9 cellular contexts compared by ENCODE assay signal in genomic region chr1:223189903-223190724, GRCh38. TPM values are rescaled to one million over a fixed set of nuclear protein-coding genes. Genes with fewer than 3 reads are reported as not detected.
A peak's percentile ranks its signal among the peaks of the same experiment; 100 is the strongest.
DNase-seq lines count a peak whose midpoint lies in the region; ATAC-seq and FAIRE-seq lines count a peak whose summit lies in the region.
"Had no signal": no experiment of that assay in that cellular context is flagged by ENCODE, and none has a peak within 500 bp of the region (broad histone marks: within the 10 kb centered on the region; RNA-seq: fewer than 3 reads in every experiment).

No MANE protein-coding gene starts in this region.

- H3K36me3 Mint-ChIP-seq in activated naive CD8-positive, alpha-beta T cell treated with anti-CD3 and anti-CD28 coated beads for 36 hours = peaks cover 7% of the 10 kb centered on the region
- H3K36me3 Mint-ChIP-seq: naive B cell had no signal

- ATAC-seq in GM21786 (IDR thresholded peaks at IDR 0.05; ENCODE audit: unreplicated experiment) = peak; percentile 60

- FAIRE-seq in RCC 7860 (lab: Jason Lieb, UNC) = peak; percentile 92

- peaks cover 41% of the 10 kb centered on the region for H3K4me1 Mint-ChIP-seq in activated naive CD8-positive, alpha-beta T cell treated with anti-CD3 and anti-CD28 coated beads for 36 hours
- H3K4me1 Mint-ChIP-seq: naive B cell had no signal

- peaks cover 9% of the 10 kb centered on the region for H3K27me3 Mint-ChIP-seq in activated naive CD8-positive, alpha-beta T cell treated with anti-CD3 and anti-CD28 coated beads for 36 hours

- H3K9me3 Mint-ChIP-seq in activated naive CD8-positive, alpha-beta T cell treated with anti-CD3 and anti-CD28 coated beads for 36 hours = peaks cover 9% of the 10 kb centered on the region

- DNase-seq in RCC 7860 (ENCODE audit: low spot score) (peak; percentile 66), iPS-NIHi7 (ENCODE audit: extremely low spot score) (no peak), OCI-M1 (lab: John Stamatoyannopoulos, UW) (no peak), COLO829 (ENCODE audit: low spot score) (no peak), foreskin melanocyte (no peak)
- peak; percentile 77 for DNase-seq in activated naive CD8-positive, alpha-beta T cell treated with anti-CD3 and anti-CD28 coated beads for 36 hours
- DNase-seq in stimulated activated CD4-positive, alpha-beta T cell treated with anti-CD3 and anti-CD28 coated beads, Interleukin-4, amount 100 ng/mL, for 24 hours = peak; percentile 77
- DNase-seq: naive B cell had no signal

- peak overlapping the region; percentile 98 for H3K27ac Mint-ChIP-seq in activated naive CD8-positive, alpha-beta T cell treated with anti-CD3 and anti-CD28 coated beads for 36 hours
- H3K27ac Mint-ChIP-seq: naive B cell had no signal

- peak overlapping the region; percentile 5 for H3K4me3 Mint-ChIP-seq in activated naive CD8-positive, alpha-beta T cell treated with anti-CD3 and anti-CD28 coated beads for 36 hours
- H3K4me3 Mint-ChIP-seq: naive B cell had no signal

RNA-seq across cellular contexts. Expression of gene TLR5, which starts 47.1 kb away (rescaled TPM):
- total RNA-seq in activated naive CD8-positive, alpha-beta T cell treated with anti-CD3 and anti-CD28 coated beads for 36 hours = under 1 TPM; 0.19 to 0.38 TPM

Comparison
In these comparisons a context has a peak if more than half of its experiments do, and no peak if none do; other contexts are left out.
1. DNase-seq: peak in RCC 7860 (single experiment), activated naive CD8-positive, alpha-beta T cell treated with anti-CD3 and anti-CD28 coated beads for 36 hours (single experiment) and stimulated activated CD4-positive, alpha-beta T cell treated with anti-CD3 and anti-CD28 coated beads, Interleukin-4, amount 100 ng/mL, for 24 hours (single experiment); none in iPS-NIHi7 (single experiment), OCI-M1 (single experiment), COLO829 (single experiment) and foreskin melanocyte (single experiment).